Comparison of ENCODE assay signal across 20 cellular contexts in the genomic region with DNA sequence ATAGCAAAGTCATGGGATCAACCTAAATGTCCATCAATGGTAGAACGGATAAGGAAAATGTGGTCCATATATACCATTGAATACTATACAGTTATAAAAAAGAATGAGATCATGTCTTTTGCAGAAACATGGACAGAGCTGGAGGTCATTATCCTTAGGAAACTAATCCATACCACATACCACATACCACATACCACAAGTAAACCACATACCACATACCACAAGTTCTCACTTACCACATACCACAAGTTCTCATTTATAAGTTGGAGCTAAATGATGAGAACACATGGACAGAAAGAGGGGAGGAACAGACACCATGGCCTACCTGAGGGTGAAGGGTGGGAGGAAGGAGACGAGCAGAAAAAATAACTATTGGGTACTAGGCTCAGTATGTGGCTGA.
DNase-seq lines count a peak whose midpoint lies in the region; ATAC-seq and TF ChIP-seq lines count a peak whose summit lies in the region.
"Had no signal": no experiment of that assay in that cellular context is flagged by ENCODE, and none has a peak within 500 bp of the region (broad histone marks: within the 10 kb centered on the region; RNA-seq: fewer than 3 reads in every experiment).

No MANE protein-coding gene starts in this region.

- no peaks in the 10 kb centered on the region for H3K27me3 Mint-ChIP-seq in activated T-helper 2 cell treated with anti-CD3 and anti-CD28 coated beads, Interferon-gamma antibody, Interleukin-2, Interleukin-4, amounts not matched to agents 10 μg/mL and 5 μg/mL and 100 μg/mL, durations not matched to agents 14 hours and 24 hours and 36 hours (ENCODE audit: low read depth)
- H3K27me3 Mint-ChIP-seq in natural killer cell (ENCODE audit: low read depth in 2 of 2): no peaks in the 10 kb centered on the region
- H3K27me3 Mint-ChIP-seq: naive B cell had no signal

- intact Hi-C loops in activated T-helper 2 cell treated with anti-CD3 and anti-CD28 coated beads, Interferon-gamma antibody, Interleukin-2, Interleukin-4, amounts not matched to agents 10 μg/mL and 5 μg/mL and 100 μg/mL, durations not matched to agents 14 hours and 24 hours and 36 hours (cut with micrococcal nuclease): no loop called here
- intact Hi-C loops in natural killer cell (cut with micrococcal nuclease) (no loop called here), head of caudate nucleus (cut with DNase I) (no loop called here)

- no peak overlapping the region for H3K4me3 Mint-ChIP-seq in activated T-helper 2 cell treated with anti-CD3 and anti-CD28 coated beads, Interferon-gamma antibody, Interleukin-2, Interleukin-4, amounts not matched to agents 10 μg/mL and 5 μg/mL and 100 μg/mL, durations not matched to agents 14 hours and 24 hours and 36 hours (ENCODE audit: low read depth)
- no peak overlapping the region for H3K4me3 Mint-ChIP-seq in natural killer cell
- H3K4me3 Mint-ChIP-seq: naive B cell; stimulated activated effector memory CD8-positive, alpha-beta T cell treated with anti-CD3 and anti-CD28 coated beads, Interleukin-12 subunit alpha, Interleukin-12 subunit beta, amount 100 ng/mL, for 72 hours; T-helper 2 cell treated with Interferon-gamma antibody and Interleukin-4, amounts not matched to agents 5 μg/mL and 100 μg/mL, for 36 hours had no signal

- peak; percentile 17 for DNase-seq in GF-D8 (lab: John Stamatoyannopoulos, UW)
- peak; percentile 51 for DNase-seq in KBM-7
- DNase-seq in activated T-helper 2 cell treated with anti-CD3 and anti-CD28 coated beads, Interferon-gamma antibody, Interleukin-2, Interleukin-4, amounts not matched to agents 10 μg/mL and 5 μg/mL and 100 μg/mL, durations not matched to agents 14 hours and 24 hours and 36 hours (ENCODE audit: low spot score): no peak
- peak; percentile 13 for DNase-seq in glomerular visceral epithelial cell (ENCODE audit: extremely low spot score)
- no peak for DNase-seq in natural killer cell
- DNase-seq in head of caudate nucleus: no peak
- DNase-seq in cerebellar nuclear complex (lab: John Stamatoyannopoulos, UW): no peak
- DNase-seq: activated CD4-positive, alpha-beta T cell treated with anti-CD3 and anti-CD28 coated beads, Interleukin-2, amount 50 U/mL, for 1 hour; BE2C; left colon; naive B cell; NCI-H146; NCI-H510A treated with DMSO at 0.1 percent for 48 hours; retina; RPMI8226; stimulated activated CD4-positive, alpha-beta T cell treated with anti-CD3 and anti-CD28 coated beads, Interleukin-4, amount 100 ng/mL, for 4 hours; upper lobe of left lung had no signal

- no peak for TF ChIP-seq CTCF in natural killer cell (IDR thresholded peaks at IDR 0.05)

- no peaks in the 10 kb centered on the region for H3K36me3 Mint-ChIP-seq in activated T-helper 2 cell treated with anti-CD3 and anti-CD28 coated beads, Interferon-gamma antibody, Interleukin-2, Interleukin-4, amounts not matched to agents 10 μg/mL and 5 μg/mL and 100 μg/mL, durations not matched to agents 14 hours and 24 hours and 36 hours (ENCODE audit: low read depth)
- H3K36me3 Mint-ChIP-seq in natural killer cell: no peaks in the 10 kb centered on the region
- H3K36me3 Mint-ChIP-seq: naive B cell; stimulated activated effector memory CD8-positive, alpha-beta T cell treated with anti-CD3 and anti-CD28 coated beads, Interleukin-12 subunit alpha, Interleukin-12 subunit beta, amount 100 ng/mL, for 72 hours had no signal

- in situ Hi-C loops in KBM-7 (cut with MboI; ENCODE audit: low pct_unique_long_range_greater_than_20kb, low sequenced_read_pairs): no loop called here

- H3K4me1 Mint-ChIP-seq in activated T-helper 2 cell treated with anti-CD3 and anti-CD28 coated beads, Interferon-gamma antibody, Interleukin-2, Interleukin-4, amounts not matched to agents 10 μg/mL and 5 μg/mL and 100 μg/mL, durations not matched to agents 14 hours and 24 hours and 36 hours (ENCODE audit: low read depth): peaks cover 3% of the 10 kb centered on the region
- H3K4me1 Mint-ChIP-seq in natural killer cell: no peaks in the 10 kb centered on the region
- H3K4me1 Mint-ChIP-seq: naive B cell; stimulated activated effector memory CD8-positive, alpha-beta T cell treated with anti-CD3 and anti-CD28 coated beads, Interleukin-12 subunit alpha, Interleukin-12 subunit beta, amount 100 ng/mL, for 72 hours had no signal

- ATAC-seq in HG03565 (IDR thresholded peaks at IDR 0.05; ENCODE audit: unreplicated experiment) (no peak), natural killer cell (no peak)
- ATAC-seq: left colon; stimulated activated effector memory CD8-positive, alpha-beta T cell treated with anti-CD3 and anti-CD28 coated beads, Interleukin-12 subunit alpha, Interleukin-12 subunit beta, amount 100 ng/mL, for 72 hours had no signal

- H3K9me3 Mint-ChIP-seq in activated T-helper 2 cell treated with anti-CD3 and anti-CD28 coated beads, Interferon-gamma antibody, Interleukin-2, Interleukin-4, amounts not matched to agents 10 μg/mL and 5 μg/mL and 100 μg/mL, durations not matched to agents 14 hours and 24 hours and 36 hours: no peaks in the 10 kb centered on the region
- peaks cover 0 to 3% of the 10 kb centered on the region in 2 donors for H3K9me3 Mint-ChIP-seq in natural killer cell
- H3K9me3 Mint-ChIP-seq: stimulated activated effector memory CD8-positive, alpha-beta T cell treated with anti-CD3 and anti-CD28 coated beads, Interleukin-12 subunit alpha, Interleukin-12 subunit beta, amount 100 ng/mL, for 72 hours; T-helper 2 cell treated with Interferon-gamma antibody and Interleukin-4, amounts not matched to agents 5 μg/mL and 100 μg/mL, for 36 hours had no signal

- H3K27ac Mint-ChIP-seq in activated T-helper 2 cell treated with anti-CD3 and anti-CD28 coated beads, Interferon-gamma antibody, Interleukin-2, Interleukin-4, amounts not matched to agents 10 μg/mL and 5 μg/mL and 100 μg/mL, durations not matched to agents 14 hours and 24 hours and 36 hours: peak overlapping the region; percentile 60
- H3K27ac Mint-ChIP-seq in natural killer cell: no peak overlapping the region
- H3K27ac Mint-ChIP-seq: naive B cell; stimulated activated effector memory CD8-positive, alpha-beta T cell treated with anti-CD3 and anti-CD28 coated beads, Interleukin-12 subunit alpha, Interleukin-12 subunit beta, amount 100 ng/mL, for 72 hours; T-helper 2 cell treated with Interferon-gamma antibody and Interleukin-4, amounts not matched to agents 5 μg/mL and 100 μg/mL, for 36 hours had no signal

Comparison
In these comparisons a context has a peak if more than half of its experiments do, and no peak if none do; other contexts are left out.
1. DNase-seq: peak in GF-D8 (single experiment), KBM-7 (single experiment) and glomerular visceral epithelial cell (single experiment); none in activated T-helper 2 cell treated with anti-CD3 and anti-CD28 coated beads, Interferon-gamma antibody, Interleukin-2, Interleukin-4, amounts not matched to agents 10 μg/mL and 5 μg/mL and 100 μg/mL, durations not matched to agents 14 hours and 24 hours and 36 hours (single experiment), natural killer cell (single experiment), head of caudate nucleus (0 of 42) and cerebellar nuclear complex (0 of 2).